ENCODE assay signal across 1 cellular context in the genomic region with DNA sequence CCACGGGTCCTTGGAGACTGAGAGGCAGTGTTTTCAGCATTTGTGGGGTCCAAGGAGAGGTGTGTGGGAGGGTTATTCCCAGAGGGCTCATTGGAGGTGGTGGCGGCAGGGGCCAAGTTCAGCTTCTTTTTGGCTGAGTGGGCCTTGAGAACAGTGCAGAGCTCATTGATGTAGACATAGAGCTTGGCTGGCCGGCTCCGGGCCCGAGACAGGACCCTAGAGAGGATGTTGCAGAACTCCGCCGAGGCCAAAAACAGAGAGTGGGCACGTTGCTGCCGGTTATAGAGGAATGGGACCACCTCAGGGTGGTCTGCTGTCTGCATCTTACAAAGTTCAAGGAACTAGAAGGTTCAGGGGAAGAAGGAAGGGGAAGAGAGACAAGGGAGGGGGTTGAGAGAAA.
TF ChIP-seq lines count a peak whose summit lies in the region.

No MANE protein-coding gene starts in this region.

TF ChIP-seq in endothelial cell of umbilical vein, 7 proteins besides CTCF, POLR2A, EP300 and RAD21:
- TF ChIP-seq GATA2 (IDR thresholded peaks at IDR 0.05; ENCODE audit: insufficient read depth, insufficient read length, low read depth, low read length) = no peak
- no peak for TF ChIP-seq FOS (IDR thresholded peaks at IDR 0.05; ENCODE audit: borderline replicate concordance, insufficient read depth, low read length)
- no peak for TF ChIP-seq JUN (IDR thresholded peaks at IDR 0.05; ENCODE audit: borderline replicate concordance, insufficient read depth, insufficient read length, low read depth)
- TF ChIP-seq MYC (IDR thresholded peaks at IDR 0.05; ENCODE audit: low read depth, low read length) = no peak
- no peak for TF ChIP-seq POLR2AphosphoS5 (IDR thresholded peaks at IDR 0.05; ENCODE audit: insufficient read depth, low read depth, low read length)
- TF ChIP-seq, protein P1, sequence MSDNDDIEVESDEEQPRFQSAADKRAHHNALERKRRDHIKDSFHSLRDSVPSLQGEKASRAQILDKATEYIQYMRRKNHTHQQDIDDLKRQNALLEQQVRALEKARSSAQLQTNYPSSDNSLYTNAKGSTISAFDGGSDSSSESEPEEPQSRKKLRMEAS (IDR thresholded peaks at IDR 0.05; ENCODE audit: insufficient read depth, insufficient read length) = no peak
- no peak for TF ChIP-seq EZH2 (IDR thresholded peaks at IDR 0.05; ENCODE audit: borderline replicate concordance, low read depth, low read length, severe bottlenecking)
